Comparison of ENCODE assay signal across 25 cellular contexts in the genomic region with DNA sequence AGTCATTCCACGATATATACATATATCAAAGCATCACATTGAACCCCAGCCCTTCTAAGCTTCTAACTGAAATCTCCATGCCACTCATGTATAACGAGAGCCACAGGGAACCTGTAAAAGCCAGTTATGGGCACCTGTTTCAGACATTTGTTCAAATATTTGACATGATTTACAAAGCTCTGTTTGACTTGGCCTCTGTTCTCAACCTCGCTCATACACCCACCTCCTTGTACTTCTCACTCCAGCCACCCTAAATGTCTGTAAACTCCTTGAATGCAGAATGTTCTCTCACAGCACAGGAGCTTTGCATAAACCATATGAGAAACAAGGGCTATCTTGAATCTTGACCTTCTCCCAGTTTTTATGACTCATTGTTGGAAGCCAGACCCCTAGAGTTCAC. TPM values are rescaled to one million over a fixed set of nuclear protein-coding genes. Genes with fewer than 3 reads are reported as not detected.
A peak's percentile ranks its signal among the peaks of the same experiment; 100 is the strongest.
DNase-seq lines count a peak whose midpoint lies in the region; ATAC-seq, FAIRE-seq and TF ChIP-seq lines count a peak whose summit lies in the region.
"Had no signal": no experiment of that assay in that cellular context is flagged by ENCODE, and none has a peak within 500 bp of the region (broad histone marks: within the 10 kb centered on the region; RNA-seq: fewer than 3 reads in every experiment).

No MANE protein-coding gene starts in this region.

- in situ Hi-C loops in GM13976 (cut with MboI; ENCODE audit: low sequenced_read_pairs, unreplicated experiment), result no loop called here

- no peaks in the 10 kb centered on the region for H3K27me3 ChIP-seq in left lung
- H3K27me3 ChIP-seq: MG63 had no signal

- no peaks in the 10 kb centered on the region for H3K9me3 ChIP-seq in left lung

- FAIRE-seq in RCC 7860 (lab: Jason Lieb, UNC), result no peak
- FAIRE-seq: H54 had no signal

- ATAC-seq in left lung (peak; percentile 92), GM18873 (IDR thresholded peaks at IDR 0.05; ENCODE audit: low FRiP score, unreplicated experiment) (no peak)
- ATAC-seq: CD8-positive, alpha-beta T cell; SK-N-SH treated with all-trans-retinoic acid at 6 μM for 48 hours; T-cell had no signal

- H3K27ac ChIP-seq in left lung, result no peak overlapping the region
- H3K27ac ChIP-seq: PC-9, RWPE1 had no signal

- H3K4me3 ChIP-seq in LNCaP clone FGC (ENCODE audit: low read depth, low read length) (no peak overlapping the region), left lung (no peak overlapping the region)
- H3K4me3 ChIP-seq: MG63, PC-9 had no signal

- no peaks in the 10 kb centered on the region for H3K4me1 ChIP-seq in left lung

- intact Hi-C loops in left lung (cut with DNase I), result no loop called here

- peak; percentile 56 for DNase-seq in LNCaP clone FGC (ENCODE audit: low read depth)
- peak; percentile 78 for DNase-seq in NCI-H2029 (lab: John Stamatoyannopoulos, UW)
- DNase-seq in NCI-H774 (lab: John Stamatoyannopoulos, UW), result peak; percentile 43
- DNase-seq in left lung, result no peak
- no peak for DNase-seq in RCC 7860 (ENCODE audit: low spot score)
- DNase-seq in mesenteric fat pad (ENCODE audit: low spot score), result no peak
- no peak for DNase-seq in GM13976 (ENCODE audit: low spot score)
- DNase-seq: AML-193; C1 segment of cervical spinal cord; CD8-positive, alpha-beta T cell; EL; GF-D8; Kasumi-1; MG63; NCI-H1105; NCI-H1694; NCI-H2107; NCI-H510A; PC-9; T-cell had no signal

- no peaks in the 10 kb centered on the region for H3K36me3 ChIP-seq in left lung
- H3K36me3 ChIP-seq: MG63 had no signal

- no peak for TF ChIP-seq CTCF in LNCaP clone FGC (IDR thresholded peaks at IDR 0.05; ENCODE audit: control insufficient read depth, extremely low read depth, insufficient read depth)
- no peak for TF ChIP-seq CTCF in left lung (IDR thresholded peaks at IDR 0.05)
- no peak for TF ChIP-seq CTCF in GM13976 (IDR thresholded peaks at IDR 0.05; ENCODE audit: borderline replicate concordance, control extremely low read depth, extremely low read depth, insufficient read depth, missing control alignments)

RNA-seq across cellular contexts. Expression of a gene that starts 36.9 kb away (rescaled TPM):
- total RNA-seq in left lung (10 to 100 TPM in 1 of 2 donors, 1 to 10 TPM in 1; 4.6 to 12.4 TPM), mesenteric fat pad (2.3 TPM)
- total RNA-seq: A172, PC-9 had no signal

RNA-seq across cellular contexts. Expression of a gene that starts 49.8 kb away (rescaled TPM):
- total RNA-seq in left lung (10 to 100 TPM; 12.6 to 21.6 TPM), mesenteric fat pad (0.84 TPM)
- total RNA-seq: CD8-positive, alpha-beta T cell had no signal

Comparison
In these comparisons a context has a peak if more than half of its experiments do, and no peak if none do; other contexts are left out.
1. DNase-seq: peak in LNCaP clone FGC (single experiment), NCI-H2029 (single experiment) and NCI-H774 (single experiment); none in left lung (0 of 2), RCC 7860 (single experiment), mesenteric fat pad (single experiment) and GM13976 (single experiment).